In genomic region chr3:42189746-42190145, GRCh38 we compare ENCODE assay signal across 24 cellular contexts.
DNase-seq lines count a peak whose midpoint lies in the region; ATAC-seq and TF ChIP-seq lines count a peak whose summit lies in the region.
"Had no signal": no experiment of that assay in that cellular context is flagged by ENCODE, and none has a peak within 500 bp of the region (broad histone marks: within the 10 kb centered on the region; RNA-seq: fewer than 3 reads in every experiment).

No MANE protein-coding gene starts in this region.

- H3K4me3 ChIP-seq in LNCaP clone FGC (ENCODE audit: low read depth, low read length): no peak overlapping the region
- H3K4me3 ChIP-seq: colonic mucosa, esophagus muscularis mucosa, lower lobe of right lung had no signal

- peak; percentile 14 for DNase-seq in DMS 273 (lab: John Stamatoyannopoulos, UW; ENCODE audit: unreplicated experiment)
- DNase-seq in DMS 273 treated with DMSO at 0.1 percent for 48 hours (lab: John Stamatoyannopoulos, UW): no peak
- peak; percentile 3 for DNase-seq in LNCaP clone FGC (ENCODE audit: low read depth)
- DNase-seq in dermis blood vessel endothelial cell: peak; percentile 27
- DNase-seq in renal cortical epithelial cell (ENCODE audit: low read depth): peak; percentile 68
- no peak for DNase-seq in HCEC 1CT
- no peak for DNase-seq in amniotic stem cell (lab: John Stamatoyannopoulos, UW)
- DNase-seq: activated CD4-positive, alpha-beta T cell treated with anti-CD3 and anti-CD28 coated beads, Interleukin-2, amount 50 U/mL, for 1 hour; activated naive CD8-positive, alpha-beta T cell treated with anti-CD3 and anti-CD28 coated beads, Interleukin-2, amount 10 ng/mL, durations not matched to agents 7 days and 5 days; CD8-positive, alpha-beta T cell; colonic mucosa; H7; lower lobe of right lung; NCI-H1092; NCI-H1930; NCI-H226; NCI-H748 treated with DMSO at 0.1 percent for 48 hours; OCI-M1; Right ventricle myocardium superior; substantia nigra; T-helper 9 cell; WERI-Rb-1 had no signal

- no peak for TF ChIP-seq CTCF in LNCaP clone FGC (IDR thresholded peaks at IDR 0.05; ENCODE audit: control insufficient read depth, extremely low read depth, insufficient read depth)

- ATAC-seq in GM18909 (IDR thresholded peaks at IDR 0.05; ENCODE audit: poor library complexity, unreplicated experiment): no peak
- ATAC-seq: CD8-positive, alpha-beta T cell; lower lobe of right lung had no signal

Comparison
In these comparisons a context has a peak if more than half of its experiments do, and no peak if none do; other contexts are left out.
1. DNase-seq: peak in DMS 273 (single experiment), LNCaP clone FGC (single experiment), dermis blood vessel endothelial cell (single experiment) and renal cortical epithelial cell (single experiment); none in DMS 273 treated with DMSO at 0.1 percent for 48 hours (single experiment), HCEC 1CT (single experiment) and amniotic stem cell (single experiment).